ENCODE assay signal across 1 cellular context in the genomic region with DNA sequence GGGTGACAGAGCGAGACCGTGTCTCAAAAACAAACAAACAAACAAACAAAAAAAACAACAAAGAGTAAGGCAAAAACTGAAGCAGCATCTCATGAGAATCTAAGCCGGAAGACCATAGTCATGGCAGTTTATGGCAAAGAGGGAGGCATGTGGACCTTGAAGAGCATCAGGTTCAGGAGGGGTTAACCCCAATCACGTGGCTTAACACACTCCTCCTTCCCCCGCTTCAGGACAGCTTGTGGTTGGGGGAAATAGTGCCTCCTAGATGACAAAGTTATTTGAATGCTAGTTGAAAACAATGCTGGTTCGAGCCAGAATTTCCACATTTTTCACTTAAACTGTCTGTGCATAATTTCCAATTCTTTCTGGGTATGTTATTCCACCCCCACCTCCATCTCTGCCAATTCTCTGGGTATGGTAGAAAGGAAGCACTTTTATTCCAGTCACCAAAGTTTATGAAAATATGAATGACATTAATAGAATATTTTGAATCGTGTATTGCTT.
TF ChIP-seq lines count a peak whose summit lies in the region.

No MANE protein-coding gene starts in this region.

TF ChIP-seq in IMR-90, 13 proteins besides CTCF, POLR2A, EP300 and RAD21 (continued from another document):
- TF ChIP-seq, protein P1, sequence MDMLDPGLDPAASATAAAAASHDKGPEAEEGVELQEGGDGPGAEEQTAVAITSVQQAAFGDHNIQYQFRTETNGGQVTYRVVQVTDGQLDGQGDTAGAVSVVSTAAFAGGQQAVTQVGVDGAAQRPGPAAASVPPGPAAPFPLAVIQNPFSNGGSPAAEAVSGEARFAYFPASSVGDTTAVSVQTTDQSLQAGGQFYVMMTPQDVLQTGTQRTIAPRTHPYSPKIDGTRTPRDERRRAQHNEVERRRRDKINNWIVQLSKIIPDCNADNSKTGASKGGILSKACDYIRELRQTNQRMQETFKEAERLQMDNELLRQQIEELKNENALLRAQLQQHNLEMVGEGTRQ (IDR thresholded peaks at IDR 0.05; ENCODE audit: low read depth, low read length) = no peak
- TF ChIP-seq RFX5 (IDR thresholded peaks at IDR 0.05; ENCODE audit: low read depth, low read length) (no peak), MXI1 (IDR thresholded peaks at IDR 0.05; ENCODE audit: borderline replicate concordance, low read depth, low read length) (no peak), CEBPB (IDR thresholded peaks at IDR 0.05; ENCODE audit: low read depth, low read length) (no peak), MAFK (IDR thresholded peaks at IDR 0.05; ENCODE audit: low read depth, low read length) (no peak), SMC3 (IDR thresholded peaks at IDR 0.05; ENCODE audit: low read depth, low read length) (no peak), MAZ (IDR thresholded peaks at IDR 0.05; ENCODE audit: borderline replicate concordance, low read depth, low read length) (no peak), BHLHE40 (IDR thresholded peaks at IDR 0.05; ENCODE audit: low read depth, low read length) (no peak)
